8 cellular contexts compared by ENCODE assay signal in genomic region chr12:7016958-7017571, GRCh38. TPM values are rescaled to one million over a fixed set of nuclear protein-coding genes. Genes with fewer than 3 reads are reported as not detected.
DNase-seq lines count a peak whose midpoint lies in the region; ATAC-seq and TF ChIP-seq lines count a peak whose summit lies in the region.

No MANE protein-coding gene starts in this region.

- in situ Hi-C loops in astrocyte of the cerebellum (cut with HindIII; ENCODE audit: low sequenced_read_pairs), result no loop called here

- H3K36me3 ChIP-seq in mesodermal cell (ENCODE audit: control insufficient read depth, insufficient read depth, low read length), result peaks cover 10% of the 10 kb centered on the region

- H3K4me3 ChIP-seq in right cardiac atrium (ENCODE audit: low read length) (peak overlapping the region; percentile 50), astrocyte of the cerebellum (ENCODE audit: low read depth, low read length) (peak overlapping the region; percentile 90), mesodermal cell (ENCODE audit: extremely low read depth, insufficient read depth, low read length, poor library complexity, severe bottlenecking) (peak overlapping the region; percentile 78)

- H3K27me3 ChIP-seq in right cardiac atrium (ENCODE audit: control insufficient read depth, insufficient read depth), result no peaks in the 10 kb centered on the region

- H3K27ac ChIP-seq in right cardiac atrium (ENCODE audit: low read length) (no peak overlapping the region), mesodermal cell (ENCODE audit: low read depth, low read length, severe bottlenecking) (no peak overlapping the region)

- no peak for TF ChIP-seq CTCF in astrocyte of the cerebellum (IDR thresholded peaks at IDR 0.05; ENCODE audit: low read depth, low read length, missing control alignments)

- 74% methylated on average over 6 of the region's 6 CpGs for WGBS in right cardiac atrium
- 79 to 80% methylated on average over 1 to 3 of the region's 6 CpGs for WGBS in mesodermal cell (ENCODE audit: insufficient coverage in 2 of 2), 2 experiments

- intact Hi-C loops in right cardiac atrium (cut with DNase I), result loop anchor here in 1 of 4 donors (5.0 kb wide), 1 partner anchor 45 kb away; the partner anchor contains the start of genes EMG1 and PHB2
- intact Hi-C loops in Right ventricle myocardium superior (cut with DNase I), result loop anchor here (5.0 kb wide), 1 partner anchor 45 kb away; the partner anchor contains the start of genes EMG1 and PHB2

- H3K4me1 ChIP-seq in right cardiac atrium (ENCODE audit: control insufficient read depth, insufficient read depth, low read length) (no peaks in the 10 kb centered on the region), mesodermal cell (ENCODE audit: control insufficient read depth, insufficient read depth, low read length, poor library complexity, severe bottlenecking) (peaks cover 5% of the 10 kb centered on the region)

- DNase-seq in right cardiac atrium, result no peak
- DNase-seq in Right ventricle myocardium superior, result no peak
- no peak for DNase-seq in astrocyte of the cerebellum (ENCODE audit: low read depth)
- no peak for DNase-seq in AG20443 (ENCODE audit: low spot score)
- no peak for DNase-seq in iPS-NIHi11 (ENCODE audit: low spot score)
- no peak for DNase-seq in NCI-H1105 (lab: John Stamatoyannopoulos, UW)

- H3K9me3 ChIP-seq in right cardiac atrium (ENCODE audit: control insufficient read depth, low read length), result no peaks in the 10 kb centered on the region
- no peaks in the 10 kb centered on the region for H3K9me3 ChIP-seq in mesodermal cell (ENCODE audit: control insufficient read depth, low read length)

- ATAC-seq in right cardiac atrium (no peak), Right ventricle myocardium superior (ENCODE audit: poor library complexity) (no peak), HG03135 (IDR thresholded peaks at IDR 0.05; ENCODE audit: unreplicated experiment) (no peak)

RNA-seq across cellular contexts. Expression of gene LPCAT3, which starts 1.2 kb away (rescaled TPM):
- total RNA-seq in right cardiac atrium (10 to 100 TPM; 14.0 to 22.2 (median 19.2) TPM), Right ventricle myocardium superior (48.7 TPM)
- polyA plus RNA-seq in right cardiac atrium, result 17.8 TPM
- 26.7 TPM for polyA plus RNA-seq in mesodermal cell (2013, experiment 1 of 2)
- polyA plus RNA-seq in mesodermal cell (2013, experiment 2 of 2), result 26.7 TPM

RNA-seq across cellular contexts. Expression of gene C1S, which starts 43.5 kb away (rescaled TPM):
- total RNA-seq in right cardiac atrium (100 to 1,000 TPM; 162 to 288 (median 238) TPM), Right ventricle myocardium superior (142 TPM)
- polyA plus RNA-seq in right cardiac atrium, result 126 TPM
- 5.2 TPM for polyA plus RNA-seq in mesodermal cell (2013, experiment 1 of 2)
- 6.2 TPM for polyA plus RNA-seq in mesodermal cell (2013, experiment 2 of 2)

RNA-seq across cellular contexts. Expression of gene EMG1, which starts 46.4 kb away (rescaled TPM):
- total RNA-seq in right cardiac atrium, result 10 to 100 TPM; 33.7 to 40.2 (median 38.1) TPM
- polyA plus RNA-seq in right cardiac atrium, result 26.0 TPM
- total RNA-seq in Right ventricle myocardium superior, result 39.0 TPM
- 31.8 TPM for polyA plus RNA-seq in mesodermal cell (2013, experiment 1 of 2)
- polyA plus RNA-seq in mesodermal cell (2013, experiment 2 of 2), result 32.2 TPM

RNA-seq across cellular contexts. Expression of gene PHB2, which starts 46.6 kb away (rescaled TPM):
- total RNA-seq in right cardiac atrium (100 to 1,000 TPM; 137 to 159 (median 142) TPM), Right ventricle myocardium superior (136 TPM)
- polyA plus RNA-seq in right cardiac atrium, result 127 TPM
- polyA plus RNA-seq in mesodermal cell (2013, experiment 1 of 2), result 267 TPM
- polyA plus RNA-seq in mesodermal cell (2013, experiment 2 of 2), result 253 TPM
